ENCODE assay signal across 15 cellular contexts in the genomic region with DNA sequence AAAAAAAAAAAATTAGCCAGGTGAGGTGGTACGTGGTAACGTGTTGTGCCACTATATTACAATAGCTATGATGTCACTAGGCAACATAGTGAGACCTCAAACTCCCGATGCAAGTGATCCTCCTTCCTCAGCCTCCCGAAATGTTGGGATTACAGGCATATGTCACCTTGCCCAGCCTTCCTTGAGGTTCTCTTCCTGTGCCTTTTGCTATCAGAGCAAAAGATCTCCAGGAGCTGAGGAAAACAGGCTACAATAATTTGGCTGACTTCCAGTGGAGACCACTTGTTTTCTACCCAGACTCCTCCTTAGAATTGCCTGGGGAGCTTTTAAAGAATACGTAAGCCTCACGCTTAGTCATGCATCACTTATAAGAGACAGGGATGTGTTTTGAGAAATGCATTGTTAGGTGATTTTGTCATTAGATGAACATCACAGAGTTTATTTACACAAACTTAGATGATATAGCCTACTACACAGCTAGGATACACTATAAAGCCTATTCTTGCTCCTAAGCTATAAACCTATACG. TPM values are rescaled to one million over a fixed set of nuclear protein-coding genes. Genes with fewer than 3 reads are reported as not detected.
DNase-seq lines count a peak whose midpoint lies in the region; ATAC-seq, FAIRE-seq and TF ChIP-seq lines count a peak whose summit lies in the region.
"Had no signal": no experiment of that assay in that cellular context is flagged by ENCODE, and none has a peak within 500 bp of the region (broad histone marks: within the 10 kb centered on the region; RNA-seq: fewer than 3 reads in every experiment).

No MANE protein-coding gene starts in this region.

- intact Hi-C loops in pancreas (cut with DNase I) = loop anchor here in 2 of 3 donors (5.0 kb wide), 2 partner anchors 63 to 68 kb away; no protein-coding TSS in a partner anchor

- WGBS in SK-N-SH (ENCODE audit: low lambda C conversion rate) = 85% methylated on average over 7 of the region's 7 CpGs
- 74% methylated on average over 7 of the region's 7 CpGs for WGBS in smooth muscle cell (ENCODE audit: low lambda C conversion rate)
- 80% methylated on average over 7 of the region's 7 CpGs for WGBS in pancreas, 2 donors

- H3K79me2 ChIP-seq in SK-N-SH (ENCODE audit: insufficient read depth) (no peaks in the 10 kb centered on the region), smooth muscle cell (ENCODE audit: low read depth) (no peaks in the 10 kb centered on the region)

- DNase-seq in SK-N-SH (no peak), NCI-H460 (ENCODE audit: extremely low read depth, low read depth) (peak; percentile 77), choroid plexus epithelial cell (ENCODE audit: low read depth) (peak; percentile 63), smooth muscle cell (lab: John Stamatoyannopoulos, UW; ENCODE audit: unreplicated experiment) (no peak), pancreas (no peak), NCI-H2196 treated with DMSO at 0.1 percent for 48 hours (lab: John Stamatoyannopoulos, UW; ENCODE audit: unreplicated experiment) (no peak)
- DNase-seq in stimulated activated CD4-positive, alpha-beta T cell treated with anti-CD3 and anti-CD28 coated beads, Interleukin-4, amount 100 ng/mL, for 1 hour = no peak
- DNase-seq: ACHN; activated CD4-positive, alpha-beta memory T cell treated with anti-CD3 and anti-CD28 coated beads for 36 hours; gastrocnemius medialis; NCI-H1048; SHP77 treated with DMSO at 0.1 percent for 48 hours; spleen had no signal

- ATAC-seq in SK-N-SH treated with all-trans-retinoic acid at 6 μM for 48 hours = no peak
- no peak for ATAC-seq in pancreas
- ATAC-seq: gastrocnemius medialis had no signal

- no peak for TF ChIP-seq EP300 in SK-N-SH (IDR thresholded peaks at IDR 0.05; ENCODE audit: borderline replicate concordance in 1 of 2, low read depth in 1 of 2, low read length in 1 of 2)

- TF ChIP-seq CTCF in SK-N-SH (IDR thresholded peaks at IDR 0.05) (no peak), choroid plexus epithelial cell (conservative IDR thresholded peaks at IDR 0.05; ENCODE audit: low read depth, low read length) (no peak), smooth muscle cell (IDR thresholded peaks at IDR 0.05; ENCODE audit: borderline replicate concordance, insufficient read depth, poor library complexity, severe bottlenecking) (no peak), pancreas (IDR thresholded peaks at IDR 0.05) (no peak)

- H3K27me3 ChIP-seq in SK-N-SH (ENCODE audit: insufficient read depth) (no peaks in the 10 kb centered on the region), smooth muscle cell (ENCODE audit: low read depth) (no peaks in the 10 kb centered on the region), pancreas (no peaks in the 10 kb centered on the region)
- H3K27me3 ChIP-seq: gastrocnemius medialis, spleen had no signal

- FAIRE-seq in pancreas (lab: Jason Lieb, UNC) = no peak
- FAIRE-seq: GM18507 had no signal

- H3K9me3 ChIP-seq in SK-N-SH (no peaks in the 10 kb centered on the region), smooth muscle cell (replicated peaks; ENCODE audit: low read depth) (no peaks in the 10 kb centered on the region), pancreas (no peaks in the 10 kb centered on the region)
- H3K9me3 ChIP-seq: gastrocnemius medialis, spleen had no signal

- H3K4me1 ChIP-seq in SK-N-SH (ENCODE audit: control insufficient read depth in 1 of 2, insufficient read depth in 2 of 2, low read depth in 1 of 2, low read length in 1 of 2) (peaks cover 7 to 26% of the 10 kb centered on the region in 2 experiments), smooth muscle cell (ENCODE audit: low read depth) (no peaks in the 10 kb centered on the region), pancreas (peaks cover 0 to 4% (median 0%) of the 10 kb centered on the region in 3 donors)

- H3K4me3 ChIP-seq in SK-N-SH (ENCODE audit: low read depth in 2 of 2, low read length in 1 of 2) (no peak overlapping the region), choroid plexus epithelial cell (ENCODE audit: low read depth, low read length) (no peak overlapping the region), smooth muscle cell (no peak overlapping the region), pancreas (no peak overlapping the region)
- H3K4me3 ChIP-seq: gastrocnemius medialis, spleen had no signal

- POLR2A ChIA-PET in SK-N-SH (lab: Yijun Ruan, JAX) = no interaction called here

- H3K9ac ChIP-seq in SK-N-SH = no peak overlapping the region
- peak overlapping the region; percentile 9 for H3K9ac ChIP-seq in smooth muscle cell (ENCODE audit: low read depth)

- no peaks in the 10 kb centered on the region for H3F3A ChIP-seq in SK-N-SH (replicated peaks; ENCODE audit: insufficient read depth)
- H3F3A ChIP-seq in smooth muscle cell (ENCODE audit: low read depth) = no peaks in the 10 kb centered on the region

- CTCF ChIA-PET in SK-N-SH (lab: Yijun Ruan, JAX) = interaction anchor here (1.9 to 3.9 kb wide), 5 partner anchors 37 to 66 kb away, joined by 4 to 34 read pairs (median 15); a partner anchor contains a TSS

- H3K36me3 ChIP-seq in SK-N-SH (replicated peaks in 1 of 2; ENCODE audit: control insufficient read depth in 1 of 2, insufficient read depth in 2 of 2, low read length in 1 of 2) (no peaks in the 10 kb centered on the region), smooth muscle cell (ENCODE audit: low read depth) (no peaks in the 10 kb centered on the region), pancreas (no peaks in the 10 kb centered on the region)
- H3K36me3 ChIP-seq: gastrocnemius medialis, spleen had no signal

- TF ChIP-seq RAD21 in SK-N-SH (IDR thresholded peaks at IDR 0.05; ENCODE audit: low read length) = no peak

- H3K27ac ChIP-seq in SK-N-SH (ENCODE audit: low read depth in 2 of 2, low read length in 1 of 2) (no peak overlapping the region; a peak in 1 of 4 replicates), smooth muscle cell (ENCODE audit: low read depth) (peak overlapping the region; percentile 61), pancreas (no peak overlapping the region)
- H3K27ac ChIP-seq: gastrocnemius medialis, spleen had no signal

- H2AFZ ChIP-seq in SK-N-SH (ENCODE audit: low read depth) (no peak overlapping the region), smooth muscle cell (ENCODE audit: low read depth) (no peak overlapping the region)

- H3K4me2 ChIP-seq in SK-N-SH (no peak overlapping the region), smooth muscle cell (no peak overlapping the region)

- H4K20me1 ChIP-seq in SK-N-SH (ENCODE audit: insufficient read depth) = no peaks in the 10 kb centered on the region
- H4K20me1 ChIP-seq in smooth muscle cell (ENCODE audit: low read depth) = no peaks in the 10 kb centered on the region

- no peaks in the 10 kb centered on the region for H3K9me2 ChIP-seq in SK-N-SH

TF ChIP-seq in SK-N-SH, 30 proteins besides CTCF, POLR2A, EP300 and RAD21:
- TF ChIP-seq GATA2 (CRISPR knock-in tag; IDR thresholded peaks at IDR 0.05) (0 out of 2 replicates have a peak, but pooled peaks have one; percentile 45), FOSL2 (IDR thresholded peaks at IDR 0.05; ENCODE audit: borderline replicate concordance, low read depth) (no peak)
- TF ChIP-seq, protein P1, sequence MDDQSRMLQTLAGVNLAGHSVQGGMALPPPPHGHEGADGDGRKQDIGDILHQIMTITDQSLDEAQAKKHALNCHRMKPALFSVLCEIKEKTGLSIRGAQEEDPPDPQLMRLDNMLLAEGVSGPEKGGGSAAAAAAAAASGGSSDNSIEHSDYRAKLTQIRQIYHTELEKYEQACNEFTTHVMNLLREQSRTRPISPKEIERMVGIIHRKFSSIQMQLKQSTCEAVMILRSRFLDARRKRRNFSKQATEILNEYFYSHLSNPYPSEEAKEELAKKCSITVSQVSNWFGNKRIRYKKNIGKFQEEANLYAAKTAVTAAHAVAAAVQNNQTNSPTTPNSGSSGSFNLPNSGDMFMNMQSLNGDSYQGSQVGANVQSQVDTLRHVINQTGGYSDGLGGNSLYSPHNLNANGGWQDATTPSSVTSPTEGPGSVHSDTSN (IDR thresholded peaks at IDR 0.05) = no peak

TF ChIP-seq in SK-N-SH treated with all-trans-retinoic acid at 6 μM for 48 hours, 23 proteins besides CTCF, POLR2A, EP300 and RAD21:
- TF ChIP-seq ESRRG (CRISPR knock-in tag; IDR thresholded peaks at IDR 0.05) (no peak), TOX (CRISPR knock-in tag; IDR thresholded peaks at IDR 0.05; ENCODE audit: borderline replicate concordance) (no peak)

RNA-seq across cellular contexts. Expression of a gene that starts 34.4 kb away (rescaled TPM):
- polyA plus RNA-seq in SK-N-SH (2012; rRNA removed) (59.5 and 59.8 TPM in 2 replicates), smooth muscle cell (201 and 234 TPM in 2 replicates), pancreas (10 to 100 TPM; 53.1 to 74.7 TPM)
- polyA plus RNA-seq in SK-N-SH (2012; cell fraction: cytosol; rRNA removed) = 50.7 and 56.5 TPM in 2 replicates
- 51.5 and 55.5 TPM in 2 replicates for polyA plus RNA-seq in SK-N-SH (2012; cell fraction: nucleus; rRNA removed)
- 1,075 and 1,155 TPM in 2 replicates for total RNA-seq in NCI-H460 (2014; rRNA removed; shearing (Covaris generic))
- 941 and 1,250 TPM in 2 replicates for polyA plus RNA-seq in NCI-H460 (2014; cell fraction: nucleus; rRNA removed)
- total RNA-seq in smooth muscle cell (166 and 170 TPM in 2 replicates), pancreas (10 to 100 TPM; 22.6 to 77.8 (median 40.6) TPM)

RNA-seq across cellular contexts. Expression of a gene that starts 43.2 kb away (rescaled TPM):
- polyA plus RNA-seq in SK-N-SH (2012; rRNA removed) = 105 and 129 TPM in 2 replicates
- 58.3 and 77.1 TPM in 2 replicates for polyA plus RNA-seq in SK-N-SH (2012; cell fraction: cytosol; rRNA removed)
- 74.0 and 90.8 TPM in 2 replicates for polyA plus RNA-seq in SK-N-SH (2012; cell fraction: nucleus; rRNA removed)
- 129 and 131 TPM in 2 replicates for total RNA-seq in NCI-H460 (2014; rRNA removed; shearing (Covaris generic))
- polyA plus RNA-seq in NCI-H460 (2014; cell fraction: nucleus; rRNA removed) = 43.3 and 49.8 TPM in 2 replicates
- total RNA-seq in smooth muscle cell = 109 and 176 TPM in 2 replicates
- polyA plus RNA-seq in smooth muscle cell = 89.0 and 89.7 TPM in 2 replicates
- total RNA-seq in pancreas = 10 to 100 TPM; 15.2 to 29.7 (median 23.1) TPM
- 10 to 100 TPM; 12.9 to 24.2 TPM for polyA plus RNA-seq in pancreas

Comparison
In these comparisons a context has a peak if more than half of its experiments do, and no peak if none do; other contexts are left out.
1. DNase-seq: peak in NCI-H460 (single experiment) and choroid plexus epithelial cell (single experiment); none in SK-N-SH (single experiment), smooth muscle cell (single experiment), pancreas (0 of 6), stimulated activated CD4-positive, alpha-beta T cell treated with anti-CD3 and anti-CD28 coated beads, Interleukin-4, amount 100 ng/mL, for 1 hour (single experiment) and NCI-H2196 treated with DMSO at 0.1 percent for 48 hours (single experiment).